Comparison of ENCODE assay signal across 17 cellular contexts in the genomic region with DNA sequence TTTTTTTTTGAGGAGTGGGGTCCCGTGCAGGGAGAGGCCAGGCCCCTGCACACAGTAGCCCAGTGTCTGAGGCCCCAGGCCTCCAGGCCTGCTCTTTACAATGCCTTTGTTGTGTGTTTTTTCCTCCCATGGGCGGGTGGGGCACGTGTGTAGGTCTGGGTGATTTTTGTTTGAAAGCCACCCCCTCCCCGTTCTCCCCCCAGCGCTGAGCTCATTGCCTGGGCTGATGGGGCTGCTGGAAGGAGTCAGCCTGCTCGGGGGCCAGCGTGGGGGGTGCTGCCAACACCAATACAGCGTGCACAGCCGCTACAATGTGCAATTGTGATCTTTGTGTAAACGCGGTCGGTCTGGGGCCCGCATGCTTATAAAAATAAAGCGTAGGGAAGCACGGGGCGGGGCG.
A peak's percentile ranks its signal among the peaks of the same experiment; 100 is the strongest.
DNase-seq lines count a peak whose midpoint lies in the region; ATAC-seq and TF ChIP-seq lines count a peak whose summit lies in the region.
"Had no signal": no experiment of that assay in that cellular context is flagged by ENCODE, and none has a peak within 500 bp of the region (broad histone marks: within the 10 kb centered on the region; RNA-seq: fewer than 3 reads in every experiment).

No MANE protein-coding gene starts in this region.

- H3K4me3 ChIP-seq in HAP-1: no peak overlapping the region
- H3K4me3 ChIP-seq in dorsolateral prefrontal cortex: peak overlapping the region in 11 of 59 donors; percentile 13 to 39 (median 22)
- H3K4me3 ChIP-seq in brain microvascular endothelial cell (ENCODE audit: low read depth, low read length): no peak overlapping the region
- H3K4me3 ChIP-seq: uterus had no signal

- no peaks in the 10 kb centered on the region for H3K9me3 ChIP-seq in HAP-1
- H3K9me3 ChIP-seq: neutrophil, uterus had no signal

- ATAC-seq in HG02852 (IDR thresholded peaks at IDR 0.05; ENCODE audit: unreplicated experiment): no peak
- ATAC-seq: effector memory CD8-positive, alpha-beta T cell; HCT116 had no signal

- no peaks in the 10 kb centered on the region for H3K36me3 ChIP-seq in HAP-1 (replicated peaks)
- peaks cover 2% of the 10 kb centered on the region for H3K36me3 ChIP-seq in brain microvascular endothelial cell (replicated peaks)
- H3K36me3 ChIP-seq: uterus had no signal

- H3K27me3 ChIP-seq in HAP-1 (ENCODE audit: low read depth): no peaks in the 10 kb centered on the region
- no peaks in the 10 kb centered on the region for H3K27me3 ChIP-seq in dorsolateral prefrontal cortex
- H3K27me3 ChIP-seq in brain microvascular endothelial cell (replicated peaks): no peaks in the 10 kb centered on the region
- H3K27me3 ChIP-seq: neutrophil, uterus had no signal

- TF ChIP-seq CTCF in dorsolateral prefrontal cortex (IDR thresholded peaks at IDR 0.05 in 54 of 56, conservative IDR thresholded peaks at IDR 0.05 in 2 of 56; ENCODE audit: low read depth in 1 of 56, partially characterized antibody in 56 of 56) (peak in 2 of 56 donors; percentile 12 to 26), brain microvascular endothelial cell (IDR thresholded peaks at IDR 0.05; ENCODE audit: low read depth, low read length, missing control alignments) (no peak)

- H3K4me1 ChIP-seq in HAP-1: peaks cover 7% of the 10 kb centered on the region; the same call in 1 of the 2 replicates
- H3K4me1 ChIP-seq: uterus had no signal

- intact Hi-C loops in dorsolateral prefrontal cortex (cut with DNase I): loop anchor here (1.0 to 5.0 kb wide), 2 partner anchors 20 to 551 kb away; partner anchors contain the start of gene CYP26B1 (in 1 of the 2)

- in situ Hi-C loops in HAP-1 (cut with MboI; ENCODE audit: low sequenced_read_pairs): no loop called here
- in situ Hi-C loops in brain microvascular endothelial cell (cut with HindIII; ENCODE audit: low pct_ligation_motif_present, low sequenced_read_pairs): no loop called here

- DNase-seq in HAP-1 (ENCODE audit: low spot score in 2 of 2) (peak; percentile 3 to 55), dorsolateral prefrontal cortex (peak in 9 of 10 donors; percentile 90 to 98 (median 93)), medulla oblongata (ENCODE audit: extremely low spot score) (peak; percentile 94), retina (peak; percentile 82), NK-92 (lab: John Stamatoyannopoulos, UW; ENCODE audit: unreplicated experiment) (no peak), brain microvascular endothelial cell (no peak), SHP77 (lab: John Stamatoyannopoulos, UW) (no peak)
- DNase-seq: activated CD4-positive, alpha-beta T cell treated with anti-CD3 and anti-CD28 coated beads for 1 hour; CD8-positive, alpha-beta memory T cell; effector memory CD8-positive, alpha-beta T cell; NCI-H526; OCI-M1; stimulated activated CD4-positive, alpha-beta T cell treated with anti-CD3 and anti-CD28 coated beads, Interleukin-1b, Interleukin-23, amount 100 ng/mL, for 48 hours; uterus had no signal

- peak overlapping the region in 58 of 59 donors; percentile 83 to 99 (median 96) for H3K27ac ChIP-seq in dorsolateral prefrontal cortex
- no peak overlapping the region for H3K27ac ChIP-seq in brain microvascular endothelial cell
- H3K27ac ChIP-seq: neutrophil, uterus had no signal

Comparison
In these comparisons a context has a peak if more than half of its experiments do, and no peak if none do; other contexts are left out.
1. DNase-seq: peak in HAP-1 (2 of 2), dorsolateral prefrontal cortex (9 of 10), medulla oblongata (single experiment) and retina (single experiment); none in NK-92 (single experiment), brain microvascular endothelial cell (single experiment) and SHP77 (0 of 2).